ENCODE assay signal across 16 cellular contexts in the genomic region with DNA sequence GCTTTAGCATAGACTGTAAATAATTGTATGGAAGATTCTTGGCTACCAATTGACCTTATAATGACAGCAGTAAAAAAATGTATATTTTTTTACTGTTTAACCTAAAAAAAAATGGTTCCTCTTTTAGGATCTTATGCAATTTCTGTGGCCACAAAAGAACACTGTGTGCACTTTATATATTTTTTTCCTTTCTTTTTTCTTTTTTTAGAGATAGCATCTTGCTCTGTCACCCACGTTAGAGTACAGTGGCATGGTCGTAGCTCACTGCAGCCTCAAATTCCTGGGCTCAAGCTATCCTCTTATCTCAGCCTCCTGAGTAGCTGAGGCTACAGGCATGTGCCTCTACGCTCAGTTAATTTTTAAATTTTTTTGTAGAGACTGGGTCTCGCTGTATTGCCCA. TPM values are rescaled to one million over a fixed set of nuclear protein-coding genes. Genes with fewer than 3 reads are reported as not detected.
"Had no signal": no experiment of that assay in that cellular context is flagged by ENCODE, and none has a peak within 500 bp of the region (broad histone marks: within the 10 kb centered on the region; RNA-seq: fewer than 3 reads in every experiment).

No MANE protein-coding gene starts in this region.

- H3K9me3 Mint-ChIP-seq: activated naive CD4-positive, alpha-beta T cell treated with anti-CD3 and anti-CD28 coated beads, Interleukin-2, amount 10 ng/mL, durations not matched to agents 7 days and 5 days; effector memory CD8-positive, alpha-beta T cell; stimulated activated effector memory CD8-positive, alpha-beta T cell treated with anti-CD3 and anti-CD28 coated beads, Interleukin-12 subunit alpha, Interleukin-12 subunit beta, amount 100 ng/mL, for 72 hours had no signal

- H3K4me1 Mint-ChIP-seq: activated CD8-positive, alpha-beta memory T cell treated with anti-CD3 and anti-CD28 coated beads, Interleukin-2, amount 10 ng/mL, durations not matched to agents 7 days and 5 days; nephron; stimulated activated effector memory CD8-positive, alpha-beta T cell treated with anti-CD3 and anti-CD28 coated beads, Interleukin-12 subunit alpha, Interleukin-12 subunit beta, amount 100 ng/mL, for 72 hours had no signal

- H3K36me3 Mint-ChIP-seq: activated CD8-positive, alpha-beta memory T cell treated with anti-CD3 and anti-CD28 coated beads, Interleukin-2, amount 10 ng/mL, durations not matched to agents 7 days and 5 days; activated naive CD4-positive, alpha-beta T cell treated with anti-CD3 and anti-CD28 coated beads, Interleukin-2, amount 10 ng/mL, durations not matched to agents 7 days and 5 days; stimulated activated effector memory CD8-positive, alpha-beta T cell treated with anti-CD3 and anti-CD28 coated beads, Interleukin-12 subunit alpha, Interleukin-12 subunit beta, amount 100 ng/mL, for 72 hours had no signal

- H3K4me3 Mint-ChIP-seq: activated CD8-positive, alpha-beta memory T cell treated with anti-CD3 and anti-CD28 coated beads, Interleukin-2, amount 10 ng/mL, durations not matched to agents 7 days and 5 days; activated naive CD4-positive, alpha-beta T cell treated with anti-CD3 and anti-CD28 coated beads, Interleukin-2, amount 10 ng/mL, durations not matched to agents 7 days and 5 days; effector memory CD8-positive, alpha-beta T cell; nephron; stimulated activated effector memory CD8-positive, alpha-beta T cell treated with anti-CD3 and anti-CD28 coated beads, Interleukin-12 subunit alpha, Interleukin-12 subunit beta, amount 100 ng/mL, for 72 hours had no signal

- DNase-seq: activated CD4-positive, alpha-beta T cell treated with anti-CD3 and anti-CD28 coated beads for 1 hour; activated CD4-positive, alpha-beta T cell treated with anti-CD3 and anti-CD28 coated beads, Interleukin-2, amount 50 U/mL, for 48 hours; activated CD8-positive, alpha-beta memory T cell treated with anti-CD3 and anti-CD28 coated beads, Interleukin-2, amount 10 ng/mL, durations not matched to agents 7 days and 5 days; activated naive CD4-positive, alpha-beta T cell treated with anti-CD3 and anti-CD28 coated beads, Interleukin-2, amount 10 ng/mL, durations not matched to agents 7 days and 5 days; activated T-cell treated with anti-CD3 and anti-CD28 coated beads, Interleukin-2, amount 50 U/mL, for 1 hour; cerebellar nuclear complex; effector memory CD8-positive, alpha-beta T cell; foreskin keratinocyte; kidney glomerular epithelial cell; mesendoderm; nucleus accumbens; posterior cingulate gyrus; tibial artery had no signal

- H3K27ac Mint-ChIP-seq: activated CD8-positive, alpha-beta memory T cell treated with anti-CD3 and anti-CD28 coated beads, Interleukin-2, amount 10 ng/mL, durations not matched to agents 7 days and 5 days; activated naive CD4-positive, alpha-beta T cell treated with anti-CD3 and anti-CD28 coated beads, Interleukin-2, amount 10 ng/mL, durations not matched to agents 7 days and 5 days; effector memory CD8-positive, alpha-beta T cell; nephron; stimulated activated effector memory CD8-positive, alpha-beta T cell treated with anti-CD3 and anti-CD28 coated beads, Interleukin-12 subunit alpha, Interleukin-12 subunit beta, amount 100 ng/mL, for 72 hours had no signal

- ATAC-seq: activated CD8-positive, alpha-beta memory T cell treated with anti-CD3 and anti-CD28 coated beads, Interleukin-2, amount 10 ng/mL, durations not matched to agents 7 days and 5 days; effector memory CD8-positive, alpha-beta T cell; foreskin keratinocyte; stimulated activated effector memory CD8-positive, alpha-beta T cell treated with anti-CD3 and anti-CD28 coated beads, Interleukin-12 subunit alpha, Interleukin-12 subunit beta, amount 100 ng/mL, for 72 hours had no signal

RNA-seq across cellular contexts. Expression of a gene that starts 6.1 kb away (rescaled TPM):
- total RNA-seq: activated CD8-positive, alpha-beta memory T cell treated with anti-CD3 and anti-CD28 coated beads, Interleukin-2, amount 10 ng/mL, durations not matched to agents 7 days and 5 days; ascending aorta; foreskin keratinocyte had no signal
- polyA plus RNA-seq: foreskin keratinocyte had no signal
